Comparison of ENCODE assay signal across 16 cellular contexts in genomic region chr3:48552111-48552911, GRCh38.
DNase-seq lines count a peak whose midpoint lies in the region; ATAC-seq and TF ChIP-seq lines count a peak whose summit lies in the region.
"Had no signal": no experiment of that assay in that cellular context is flagged by ENCODE, and none has a peak within 500 bp of the region (broad histone marks: within the 10 kb centered on the region; RNA-seq: fewer than 3 reads in every experiment).

No MANE protein-coding gene starts in this region.

- no peak for TF ChIP-seq CTCF in coronary artery (IDR thresholded peaks at IDR 0.05)

- peak overlapping the region in 10 of 11 experiments; percentile 7 to 81 (median 31); a peak in 15 of 22 replicates for H3K9ac ChIP-seq in BLaER1 treated with 17β-estradiol and CSF1 and Interleukin-3, amounts not matched to agents 10 nM and 100 nM
- peak overlapping the region; percentile 31; the same call in 1 of the 2 replicates for H3K9ac ChIP-seq in iPS-20b (ENCODE audit: low read depth, low read length)

- peaks cover 9 to 34% (median 14%) of the 10 kb centered on the region in 11 experiments for H3K36me3 ChIP-seq in BLaER1 treated with 17β-estradiol and CSF1 and Interleukin-3, amounts not matched to agents 10 nM and 100 nM
- H3K36me3 ChIP-seq in iPS-20b (ENCODE audit: insufficient read depth, low read depth, low read length): peaks cover 11% of the 10 kb centered on the region
- H3K36me3 ChIP-seq: right atrium auricular region had no signal

- peak overlapping the region; percentile 87 to 98 (median 97) for H3K4me2 ChIP-seq in BLaER1 treated with 17β-estradiol and CSF1 and Interleukin-3, amounts not matched to agents 10 nM and 100 nM

- DNase-seq in NCI-H146 treated with DMSO at 0.1 percent for 48 hours (lab: John Stamatoyannopoulos, UW; ENCODE audit: unreplicated experiment): peak; percentile 8
- no peak for DNase-seq in OCI-M1 (lab: John Stamatoyannopoulos, UW)
- DNase-seq in coronary artery (ENCODE audit: low spot score): no peak
- DNase-seq: activated CD4-positive, CD25-positive, alpha-beta regulatory T cell treated with anti-CD3 and anti-CD28 coated beads, Interleukin-2, amount 50 U/mL, for 72 hours; activated T-cell treated with anti-CD3 and anti-CD28 coated beads, Interleukin-2, amount 50 U/mL, for 4 hours; DND-41; effector memory CD8-positive, alpha-beta T cell; KBM-7; kidney glomerular epithelial cell; naive thymus-derived CD4-positive, alpha-beta T cell; NCI-H187 treated with DMSO at 0.1 percent for 48 hours; stimulated activated naive CD8-positive, alpha-beta T cell treated with anti-CD3 and anti-CD28 coated beads, Interleukin-15, amount 100 ng/mL, for 72 hours had no signal

- no peak for ATAC-seq in HG03571 (IDR thresholded peaks at IDR 0.05; ENCODE audit: unreplicated experiment)
- ATAC-seq: activated T-cell treated with anti-CD3 and anti-CD28 coated beads, Interleukin-2, amount 50 U/mL, for 4 hours; effector memory CD8-positive, alpha-beta T cell; naive thymus-derived CD4-positive, alpha-beta T cell; stimulated activated naive CD8-positive, alpha-beta T cell treated with anti-CD3 and anti-CD28 coated beads, Interleukin-15, amount 100 ng/mL, for 72 hours had no signal

- H3K9me3 ChIP-seq in BLaER1 treated with 17β-estradiol and CSF1 and Interleukin-3, amounts not matched to agents 10 nM and 100 nM (replicated peaks in 1 of 11): no peaks in the 10 kb centered on the region
- H3K9me3 ChIP-seq in iPS-20b (ENCODE audit: insufficient read depth, low read depth, low read length): no peaks in the 10 kb centered on the region
- H3K9me3 ChIP-seq: right atrium auricular region had no signal

- H3K27me3 ChIP-seq in BLaER1 treated with 17β-estradiol and CSF1 and Interleukin-3, amounts not matched to agents 10 nM and 100 nM: no peaks in the 10 kb centered on the region
- H3K27me3 ChIP-seq in iPS-20b (ENCODE audit: insufficient read depth, low read length): no peaks in the 10 kb centered on the region
- H3K27me3 ChIP-seq: right atrium auricular region had no signal

- H3K4me1 ChIP-seq in BLaER1 treated with 17β-estradiol and CSF1 and Interleukin-3, amounts not matched to agents 10 nM and 100 nM: peaks cover 76 to 92% (median 87%) of the 10 kb centered on the region in 10 experiments
- H3K4me1 ChIP-seq in iPS-20b (ENCODE audit: insufficient read depth, low read length): peaks cover 3% of the 10 kb centered on the region; the same call in 1 of the 2 replicates

- peak overlapping the region in 9 of 11 experiments; percentile 52 to 91 (median 77); a peak in 19 of 22 replicates for H3K27ac ChIP-seq in BLaER1 treated with 17β-estradiol and CSF1 and Interleukin-3, amounts not matched to agents 10 nM and 100 nM
- no peak overlapping the region for H3K27ac ChIP-seq in iPS-20b (ENCODE audit: low read length)
- H3K27ac ChIP-seq in coronary artery: no peak overlapping the region
- H3K27ac ChIP-seq: right atrium auricular region had no signal

- peaks cover 0 to 3% (median 0%) of the 10 kb centered on the region in 11 experiments; a peak in 1 of 22 replicates for H4K20me1 ChIP-seq in BLaER1 treated with 17β-estradiol and CSF1 and Interleukin-3, amounts not matched to agents 10 nM and 100 nM

- H3K4me3 ChIP-seq in BLaER1 treated with 17β-estradiol and CSF1 and Interleukin-3, amounts not matched to agents 10 nM and 100 nM: peak overlapping the region in 3 of 10 experiments; percentile 8 to 13 (median 9); a peak in 3 of 20 replicates
- no peak overlapping the region for H3K4me3 ChIP-seq in iPS-20b (ENCODE audit: low read length)
- no peak overlapping the region for H3K4me3 ChIP-seq in coronary artery
- H3K4me3 ChIP-seq: right atrium auricular region had no signal

Comparison
In these comparisons a context has a peak if more than half of its experiments do, and no peak if none do; other contexts are left out.
1. H3K27ac ChIP-seq: peak in BLaER1 treated with 17β-estradiol and CSF1 and Interleukin-3, amounts not matched to agents 10 nM and 100 nM (9 of 11); none in iPS-20b (single experiment) and coronary artery (0 of 2).